19 cellular contexts compared by ENCODE assay signal in the genomic region with DNA sequence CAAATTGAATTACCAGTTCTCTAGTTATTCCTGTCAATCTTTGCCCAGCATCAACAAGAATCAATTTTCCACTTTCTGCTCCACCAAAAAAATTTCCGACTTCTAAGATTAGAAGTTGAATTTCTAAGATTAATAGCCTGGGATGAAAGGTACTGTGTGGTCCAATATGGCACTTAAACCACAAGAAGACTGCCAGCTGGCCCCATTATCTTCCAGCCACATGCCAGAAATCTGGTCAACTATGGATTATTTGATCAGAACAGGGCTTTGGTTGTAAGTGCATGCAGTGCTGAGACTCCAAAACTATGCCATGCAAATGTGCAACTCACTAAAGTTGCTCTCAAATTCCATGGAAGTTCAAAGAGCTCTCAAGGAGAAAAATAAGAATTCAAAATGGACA.
"Had no signal": no experiment of that assay in that cellular context is flagged by ENCODE, and none has a peak within 500 bp of the region (broad histone marks: within the 10 kb centered on the region; RNA-seq: fewer than 3 reads in every experiment).

No MANE protein-coding gene starts in this region.

- H3K27ac Mint-ChIP-seq: activated T-helper 17 cell treated with anti-CD3 and anti-CD28 coated beads, Interleukin-2, amount 50 U/mL, for 72 hours; effector memory CD8-positive, alpha-beta T cell; memory B cell; stimulated activated naive CD8-positive, alpha-beta T cell treated with anti-CD3 and anti-CD28 coated beads, Interleukin-15, amount 100 ng/mL, for 72 hours had no signal

- DNase-seq: activated CD4-positive, alpha-beta T cell treated with anti-CD3 and anti-CD28 coated beads, Interleukin-2, amount 50 U/mL, for 4 hours; activated naive CD4-positive, alpha-beta T cell treated with Interleukin-2 at 50 U/mL for 16 hours; anterior cingulate cortex; dermis blood vessel endothelial cell; effector memory CD8-positive, alpha-beta T cell; islet precursor cell; left ventricle myocardium superior; spleen; stimulated activated naive CD8-positive, alpha-beta T cell treated with anti-CD3 and anti-CD28 coated beads, Interleukin-15, amount 100 ng/mL, for 72 hours; T-helper 1 cell; T1000; upper lobe of left lung had no signal

- H3K27ac ChIP-seq: breast epithelium, gastroesophageal sphincter, spleen, upper lobe of left lung had no signal

- H3K4me3 ChIP-seq: breast epithelium, gastroesophageal sphincter, spleen, upper lobe of left lung had no signal

- H3K4me1 Mint-ChIP-seq: activated T-helper 17 cell treated with anti-CD3 and anti-CD28 coated beads, Interleukin-2, amount 50 U/mL, for 72 hours; memory B cell; stimulated activated naive CD8-positive, alpha-beta T cell treated with anti-CD3 and anti-CD28 coated beads, Interleukin-15, amount 100 ng/mL, for 72 hours had no signal

- H3K27me3 ChIP-seq: breast epithelium, gastroesophageal sphincter, spleen, upper lobe of left lung had no signal

- ATAC-seq: activated CD4-positive, CD25-positive, alpha-beta regulatory T cell treated with anti-CD3 and anti-CD28 coated beads, Interleukin-2, amount 50 U/mL, for 24 hours; activated T-helper 17 cell treated with anti-CD3 and anti-CD28 coated beads, Interleukin-2, amount 50 U/mL, for 72 hours; effector memory CD8-positive, alpha-beta T cell; gastroesophageal sphincter; left ventricle myocardium superior; sciatic nerve; stimulated activated naive CD8-positive, alpha-beta T cell treated with anti-CD3 and anti-CD28 coated beads, Interleukin-15, amount 100 ng/mL, for 72 hours had no signal

- H3K36me3 ChIP-seq: breast epithelium, gastroesophageal sphincter, spleen, upper lobe of left lung had no signal

- H3K4me1 ChIP-seq: breast epithelium, spleen had no signal

- H3K4me3 Mint-ChIP-seq: activated T-helper 17 cell treated with anti-CD3 and anti-CD28 coated beads, Interleukin-2, amount 50 U/mL, for 72 hours; effector memory CD8-positive, alpha-beta T cell; memory B cell; neural crest cell; stimulated activated naive CD8-positive, alpha-beta T cell treated with anti-CD3 and anti-CD28 coated beads, Interleukin-15, amount 100 ng/mL, for 72 hours had no signal

- H3K27me3 Mint-ChIP-seq: activated T-helper 17 cell treated with anti-CD3 and anti-CD28 coated beads, Interleukin-2, amount 50 U/mL, for 72 hours; effector memory CD8-positive, alpha-beta T cell; stimulated activated naive CD8-positive, alpha-beta T cell treated with anti-CD3 and anti-CD28 coated beads, Interleukin-15, amount 100 ng/mL, for 72 hours had no signal

- H3K36me3 Mint-ChIP-seq: memory B cell had no signal

- H3K9me3 ChIP-seq: gastroesophageal sphincter, upper lobe of left lung had no signal
